14 cellular contexts compared by ENCODE assay signal in genomic region chr12:77120156-77120555, GRCh38. TPM values are rescaled to one million over a fixed set of nuclear protein-coding genes. Genes with fewer than 3 reads are reported as not detected.
A peak's percentile ranks its signal among the peaks of the same experiment; 100 is the strongest.
DNase-seq lines count a peak whose midpoint lies in the region; TF ChIP-seq lines count a peak whose summit lies in the region.
"Had no signal": no experiment of that assay in that cellular context is flagged by ENCODE, and none has a peak within 500 bp of the region (broad histone marks: within the 10 kb centered on the region; RNA-seq: fewer than 3 reads in every experiment).

No MANE protein-coding gene starts in this region.

- no peaks in the 10 kb centered on the region for H3K4me1 ChIP-seq in Peyer's patch

- no peak for TF ChIP-seq CTCF in epithelial cell of esophagus (IDR thresholded peaks at IDR 0.05; ENCODE audit: insufficient read depth, low read depth, low read length, missing control alignments)
- no peak for TF ChIP-seq CTCF in coronary artery (IDR thresholded peaks at IDR 0.05)
- TF ChIP-seq CTCF in Peyer's patch (IDR thresholded peaks at IDR 0.05) = no peak

- DNase-seq in GM03348 (ENCODE audit: low spot score) (peak; percentile 35), RPMI7951 (ENCODE audit: low read depth) (peak; percentile 68), epithelial cell of esophagus (ENCODE audit: low read depth) (peak; percentile 50), renal cortical epithelial cell (ENCODE audit: low read depth) (peak; percentile 82), coronary artery (ENCODE audit: low spot score) (no peak), Peyer's patch (no peak), NCI-H1417 treated with DMSO at 0.1 percent for 48 hours (lab: John Stamatoyannopoulos, UW) (no peak)
- no peak for DNase-seq in activated CD4-positive, CD25-positive, alpha-beta regulatory T cell (lab: John Stamatoyannopoulos, UW)
- DNase-seq: activated CD8-positive, alpha-beta T cell treated with anti-CD3 and anti-CD28 coated beads for 36 hours; anterior cingulate cortex; CD4-positive, CD25-positive, alpha-beta regulatory T cell; left cardiac atrium; NCI-H2081 treated with DMSO at 0.1 percent for 48 hours; ovary had no signal

- no peak overlapping the region for H3K4me3 ChIP-seq in epithelial cell of esophagus (ENCODE audit: low read length)
- H3K4me3 ChIP-seq in coronary artery = no peak overlapping the region
- H3K4me3 ChIP-seq in Peyer's patch = no peak overlapping the region
- H3K4me3 ChIP-seq: ovary had no signal

- no peak for TF ChIP-seq POLR2A in Peyer's patch (IDR thresholded peaks at IDR 0.05)

- H3K27ac ChIP-seq in coronary artery = no peak overlapping the region
- no peak overlapping the region for H3K27ac ChIP-seq in Peyer's patch
- H3K27ac ChIP-seq: ovary had no signal

- H3K36me3 ChIP-seq in Peyer's patch = no peaks in the 10 kb centered on the region
- H3K36me3 ChIP-seq: ovary had no signal

- no peaks in the 10 kb centered on the region for H3K9me3 ChIP-seq in Peyer's patch
- H3K9me3 ChIP-seq: ovary had no signal

- no peaks in the 10 kb centered on the region for H3K27me3 ChIP-seq in Peyer's patch
- H3K27me3 ChIP-seq: ovary had no signal

RNA-seq across cellular contexts. Expression of gene E2F7, which starts 54.8 kb away (rescaled TPM):
- 19.1 and 26.3 TPM in 2 replicates for total RNA-seq in RPMI7951 (2014; rRNA removed; shearing (Covaris generic))
- total RNA-seq in renal cortical epithelial cell (0.99 and 5.2 TPM in 2 replicates), Peyer's patch (10 to 100 TPM in 1 of 4 donors, 1 to 10 TPM in 3; 1.2 to 17.3 (median 3.7) TPM)

Comparison
In these comparisons a context has a peak if more than half of its experiments do, and no peak if none do; other contexts are left out.
1. DNase-seq: peak in GM03348 (single experiment), RPMI7951 (single experiment), epithelial cell of esophagus (single experiment) and renal cortical epithelial cell (single experiment); none in coronary artery (single experiment), Peyer's patch (0 of 3), activated CD4-positive, CD25-positive, alpha-beta regulatory T cell (0 of 4) and NCI-H1417 treated with DMSO at 0.1 percent for 48 hours (single experiment).